15 cellular contexts compared by ENCODE assay signal in the genomic region with DNA sequence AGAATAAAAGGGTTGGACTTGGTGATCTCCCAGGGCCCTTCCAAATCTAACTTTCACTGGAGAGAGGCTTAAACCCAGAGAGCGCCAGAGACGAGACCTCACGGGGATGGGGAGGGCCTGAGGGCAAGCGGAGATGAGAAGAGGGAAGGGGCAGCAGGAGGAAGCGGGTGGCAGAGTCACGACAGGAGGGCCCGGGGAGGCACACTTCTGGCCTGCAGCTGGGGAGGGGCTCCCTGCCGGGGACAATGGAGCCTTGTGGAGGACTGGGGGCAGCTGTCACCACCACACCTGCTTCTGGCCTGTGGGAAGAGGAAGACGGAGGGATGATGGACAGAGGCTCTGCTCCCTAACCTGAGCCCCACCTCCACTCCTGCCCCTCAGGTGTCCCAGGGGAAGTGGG. TPM values are rescaled to one million over a fixed set of nuclear protein-coding genes. Genes with fewer than 3 reads are reported as not detected.
"Had no signal": no experiment of that assay in that cellular context is flagged by ENCODE, and none has a peak within 500 bp of the region (broad histone marks: within the 10 kb centered on the region; RNA-seq: fewer than 3 reads in every experiment).

No MANE protein-coding gene starts in this region.

- H3K4me3 Mint-ChIP-seq: activated CD4-positive, alpha-beta memory T cell treated with anti-CD3 and anti-CD28 coated beads for 36 hours; activated CD4-positive, alpha-beta T cell treated with anti-CD3 and anti-CD28 coated beads for 36 hours; activated CD8-positive, alpha-beta memory T cell treated with anti-CD3 and anti-CD28 coated beads, Interleukin-2, amount 10 ng/mL, durations not matched to agents 7 days and 5 days; activated naive CD4-positive, alpha-beta T cell treated with anti-CD3 and anti-CD28 coated beads for 36 hours; neural crest cell; stimulated activated naive B cell treated with anti-CD40 and anti-IgM and Interleukin-4, amounts not matched to agents 10 μg/mL and 1 μg/mL and 100 μg/mL, for 72 hours; T-helper 17 cell had no signal

- H3K27ac Mint-ChIP-seq: activated CD4-positive, alpha-beta memory T cell treated with anti-CD3 and anti-CD28 coated beads for 36 hours; activated CD4-positive, alpha-beta T cell treated with anti-CD3 and anti-CD28 coated beads for 36 hours; activated CD8-positive, alpha-beta memory T cell treated with anti-CD3 and anti-CD28 coated beads, Interleukin-2, amount 10 ng/mL, durations not matched to agents 7 days and 5 days; activated naive CD4-positive, alpha-beta T cell treated with anti-CD3 and anti-CD28 coated beads for 36 hours; activated T-helper 2 cell treated with anti-CD3 and anti-CD28 coated beads, Interferon-gamma antibody, Interleukin-2, Interleukin-4, amounts not matched to agents 10 μg/mL and 5 μg/mL and 100 μg/mL, durations not matched to agents 14 hours and 24 hours and 36 hours; stimulated activated naive B cell treated with anti-CD40 and anti-IgM and Interleukin-4, amounts not matched to agents 10 μg/mL and 1 μg/mL and 100 μg/mL, for 72 hours; T-helper 17 cell had no signal

- H3K36me3 Mint-ChIP-seq: activated CD4-positive, alpha-beta memory T cell treated with anti-CD3 and anti-CD28 coated beads for 36 hours; activated CD8-positive, alpha-beta memory T cell treated with anti-CD3 and anti-CD28 coated beads, Interleukin-2, amount 10 ng/mL, durations not matched to agents 7 days and 5 days; stimulated activated naive B cell treated with anti-CD40 and anti-IgM and Interleukin-4, amounts not matched to agents 10 μg/mL and 1 μg/mL and 100 μg/mL, for 72 hours had no signal

- H3K4me1 Mint-ChIP-seq: activated CD4-positive, alpha-beta T cell treated with anti-CD3 and anti-CD28 coated beads for 36 hours had no signal

- DNase-seq: activated CD4-positive, alpha-beta memory T cell treated with anti-CD3 and anti-CD28 coated beads for 36 hours; activated CD4-positive, alpha-beta T cell treated with anti-CD3 and anti-CD28 coated beads for 36 hours; activated CD8-positive, alpha-beta memory T cell treated with anti-CD3 and anti-CD28 coated beads, Interleukin-2, amount 10 ng/mL, durations not matched to agents 7 days and 5 days; activated naive CD4-positive, alpha-beta T cell treated with anti-CD3 and anti-CD28 coated beads for 36 hours; activated T-cell treated with anti-CD3 and anti-CD28 coated beads, Interleukin-2, amount 50 U/mL, for 1 hour; midbrain; stimulated activated CD4-positive, alpha-beta T cell treated with anti-CD3 and anti-CD28 coated beads, Interleukin-15, amount 100 ng/mL, for 24 hours; stimulated activated CD4-positive, alpha-beta T cell treated with anti-CD3 and anti-CD28 coated beads, Interleukin-4, amount 100 ng/mL, for 1 hour; stimulated activated naive B cell treated with anti-CD40 and anti-IgM and Interleukin-4, amounts not matched to agents 10 μg/mL and 1 μg/mL and 100 μg/mL, for 72 hours; T-helper 17 cell; transverse colon had no signal

- ATAC-seq: activated CD4-positive, alpha-beta T cell treated with anti-CD3 and anti-CD28 coated beads for 36 hours; activated CD8-positive, alpha-beta memory T cell treated with anti-CD3 and anti-CD28 coated beads, Interleukin-2, amount 10 ng/mL, durations not matched to agents 7 days and 5 days; stimulated activated naive B cell treated with anti-CD40 and anti-IgM and Interleukin-4, amounts not matched to agents 10 μg/mL and 1 μg/mL and 100 μg/mL, for 72 hours; T-helper 17 cell had no signal

- H3K9me3 Mint-ChIP-seq: activated CD4-positive, alpha-beta memory T cell treated with anti-CD3 and anti-CD28 coated beads for 36 hours; activated naive CD4-positive, alpha-beta T cell treated with anti-CD3 and anti-CD28 coated beads for 36 hours; activated T-helper 2 cell treated with anti-CD3 and anti-CD28 coated beads, Interferon-gamma antibody, Interleukin-2, Interleukin-4, amounts not matched to agents 10 μg/mL and 5 μg/mL and 100 μg/mL, durations not matched to agents 14 hours and 24 hours and 36 hours; neural crest cell; stimulated activated naive B cell treated with anti-CD40 and anti-IgM and Interleukin-4, amounts not matched to agents 10 μg/mL and 1 μg/mL and 100 μg/mL, for 72 hours had no signal

- H3K4me3 ChIP-seq: transverse colon had no signal

- H3K36me3 ChIP-seq: transverse colon had no signal

- H3K9me3 ChIP-seq: transverse colon had no signal

RNA-seq across cellular contexts. Expression of gene PDE2A, which starts 40.2 kb away (rescaled TPM):
- total RNA-seq: chondrocyte, osteocyte had no signal
